In genomic region chr10:49749144-49749543, GRCh38 we compare ENCODE assay signal across 15 cellular contexts. TPM values are rescaled to one million over a fixed set of nuclear protein-coding genes. Genes with fewer than 3 reads are reported as not detected.
DNase-seq lines count a peak whose midpoint lies in the region; ATAC-seq, FAIRE-seq and TF ChIP-seq lines count a peak whose summit lies in the region.
"Had no signal": no experiment of that assay in that cellular context is flagged by ENCODE, and none has a peak within 500 bp of the region (broad histone marks: within the 10 kb centered on the region; RNA-seq: fewer than 3 reads in every experiment).

No MANE protein-coding gene starts in this region.

- TF ChIP-seq EP300 in HepG2 (IDR thresholded peaks at IDR 0.05; ENCODE audit: low read depth in 2 of 2, low read length in 2 of 2) (no peak), HepG2 (CRISPR knock-in tag; IDR thresholded peaks at IDR 0.05; ENCODE audit: borderline replicate concordance) (no peak)

- H3K27me3 ChIP-seq in HepG2 (ENCODE audit: control insufficient read depth in 1 of 2, insufficient read depth in 2 of 2, low read length in 2 of 2) = no peaks in the 10 kb centered on the region
- H3K27me3 ChIP-seq: BLaER1 treated with 17β-estradiol and CSF1 and Interleukin-3, amounts not matched to agents 10 nM and 100 nM had no signal

- BruUV-seq in HepG2 (replicated peaks; lab: Mats Ljungman, UMichigan) (no TSS peak), MCF 10A (replicated peaks; lab: Mats Ljungman, UMichigan) (no TSS peak)

- no peaks in the 10 kb centered on the region for H4K20me1 ChIP-seq in HepG2 (ENCODE audit: insufficient read depth, low read length)

- intact Hi-C loops in HepG2 (cut with micrococcal nuclease; ENCODE audit: unreplicated experiment) = no loop called here
- intact Hi-C loops in MCF 10A (cut with micrococcal nuclease) = no loop called here

- no peak overlapping the region for H3K4me3 Mint-ChIP-seq in activated CD8-positive, alpha-beta memory T cell treated with anti-CD3 and anti-CD28 coated beads, Interleukin-2, amount 10 ng/mL, durations not matched to agents 7 days and 5 days
- H3K4me3 Mint-ChIP-seq in central memory CD8-positive, alpha-beta T cell = no peak overlapping the region
- H3K4me3 Mint-ChIP-seq in MCF 10A (ENCODE audit: unreplicated experiment) = no peak overlapping the region

- DNase-seq in activated CD8-positive, alpha-beta memory T cell treated with anti-CD3 and anti-CD28 coated beads, Interleukin-2, amount 10 ng/mL, durations not matched to agents 7 days and 5 days = peak; percentile 25
- DNase-seq in activated CD8-positive, alpha-beta memory T cell treated with anti-CD3 and anti-CD28 coated beads, Interleukin-2, amount 50 U/mL, for 4 hours = no peak
- no peak for DNase-seq in central memory CD8-positive, alpha-beta T cell (ENCODE audit: low spot score in 2 of 2)
- DNase-seq in HepG2 (ENCODE audit: low spot score) (no peak), NCI-H82 treated with DMSO at 0.1 percent for 48 hours (lab: John Stamatoyannopoulos, UW; ENCODE audit: unreplicated experiment) (no peak), MCF 10A (ENCODE audit: unreplicated experiment) (no peak)
- DNase-seq in activated naive CD4-positive, alpha-beta T cell (lab: John Stamatoyannopoulos, UW) = no peak
- DNase-seq: ACHN; CD4-positive, CD25-positive, alpha-beta regulatory T cell; DMS53; GOT3 had no signal

- POLR2A ChIA-PET in HepG2 (lab: Yijun Ruan, JAX) = no interaction called here
- POLR2A ChIA-PET in MCF 10A (lab: Yijun Ruan, JAX) = no interaction called here

- in situ Hi-C loops in HepG2 (cut with HindIII; ENCODE audit: extremely low pct_ligation_motif_present, low pct_unique_long_range_greater_than_20kb) = no loop called here

- TF ChIP-seq POLR2A in HepG2 (IDR thresholded peaks at IDR 0.05; ENCODE audit: insufficient read depth in 1 of 2, low read depth in 2 of 2, low read length in 2 of 2) = no peak

- H3K27ac ChIP-seq in HepG2 (ENCODE audit: extremely low read length, insufficient read depth, low read length) = no peak overlapping the region
- H3K27ac ChIP-seq: BLaER1 treated with 17β-estradiol and CSF1 and Interleukin-3, amounts not matched to agents 10 nM and 100 nM had no signal

- no peaks in the 10 kb centered on the region for H3K27me3 Mint-ChIP-seq in activated CD8-positive, alpha-beta memory T cell treated with anti-CD3 and anti-CD28 coated beads, Interleukin-2, amount 10 ng/mL, durations not matched to agents 7 days and 5 days
- H3K27me3 Mint-ChIP-seq in central memory CD8-positive, alpha-beta T cell = peaks cover 27% of the 10 kb centered on the region
- peaks cover under 1% of the 10 kb centered on the region for H3K27me3 Mint-ChIP-seq in MCF 10A (ENCODE audit: insufficient read depth, unreplicated experiment)
- H3K27me3 Mint-ChIP-seq: CD4-positive, CD25-positive, alpha-beta regulatory T cell had no signal

- H3K79me2 ChIP-seq in HepG2 (ENCODE audit: insufficient read depth, low read length) = no peaks in the 10 kb centered on the region

- TF ChIP-seq CTCF in HepG2 (CRISPR knock-in tag; IDR thresholded peaks at IDR 0.05) (no peak), MCF 10A (IDR thresholded peaks at IDR 0.05; ENCODE audit: unreplicated experiment) (no peak)

- no peaks in the 10 kb centered on the region for H3K9me3 Mint-ChIP-seq in activated CD8-positive, alpha-beta memory T cell treated with anti-CD3 and anti-CD28 coated beads, Interleukin-2, amount 10 ng/mL, durations not matched to agents 7 days and 5 days (ENCODE audit: low read depth)
- no peaks in the 10 kb centered on the region for H3K9me3 Mint-ChIP-seq in central memory CD8-positive, alpha-beta T cell
- H3K9me3 Mint-ChIP-seq in MCF 10A (ENCODE audit: unreplicated experiment) = no peaks in the 10 kb centered on the region

- H3K4me1 Mint-ChIP-seq in activated CD8-positive, alpha-beta memory T cell treated with anti-CD3 and anti-CD28 coated beads, Interleukin-2, amount 10 ng/mL, durations not matched to agents 7 days and 5 days = no peaks in the 10 kb centered on the region
- no peaks in the 10 kb centered on the region for H3K4me1 Mint-ChIP-seq in central memory CD8-positive, alpha-beta T cell
- H3K4me1 Mint-ChIP-seq in MCF 10A (ENCODE audit: insufficient read depth, unreplicated experiment) = no peaks in the 10 kb centered on the region
- H3K4me1 Mint-ChIP-seq: CD4-positive, CD25-positive, alpha-beta regulatory T cell had no signal

- H3K4me2 ChIP-seq in HepG2 (ENCODE audit: low read depth, low read length) = no peak overlapping the region
- H3K4me2 ChIP-seq: BLaER1 treated with 17β-estradiol and CSF1 and Interleukin-3, amounts not matched to agents 10 nM and 100 nM had no signal

- H3K36me3 Mint-ChIP-seq in activated CD8-positive, alpha-beta memory T cell treated with anti-CD3 and anti-CD28 coated beads, Interleukin-2, amount 10 ng/mL, durations not matched to agents 7 days and 5 days = no peaks in the 10 kb centered on the region
- peaks cover 5% of the 10 kb centered on the region for H3K36me3 Mint-ChIP-seq in central memory CD8-positive, alpha-beta T cell (ENCODE audit: insufficient read depth)
- H3K36me3 Mint-ChIP-seq in MCF 10A (ENCODE audit: insufficient read depth, unreplicated experiment) = no peaks in the 10 kb centered on the region
- H3K36me3 Mint-ChIP-seq: CD4-positive, CD25-positive, alpha-beta regulatory T cell had no signal

- H3K4me3 ChIP-seq in HepG2 (replicated peaks in 1 of 3; ENCODE audit: insufficient read depth in 1 of 3, low read depth in 2 of 3, low read length in 3 of 3) = no peak overlapping the region
- H3K4me3 ChIP-seq: BLaER1 treated with 17β-estradiol and CSF1 and Interleukin-3, amounts not matched to agents 10 nM and 100 nM; HAP-1 had no signal

- no peak overlapping the region for H3K9ac ChIP-seq in HepG2 (ENCODE audit: insufficient read depth, low read depth, low read length)
- H3K9ac ChIP-seq: BLaER1 treated with 17β-estradiol and CSF1 and Interleukin-3, amounts not matched to agents 10 nM and 100 nM had no signal

- ATAC-seq in activated CD8-positive, alpha-beta memory T cell treated with anti-CD3 and anti-CD28 coated beads, Interleukin-2, amount 10 ng/mL, durations not matched to agents 7 days and 5 days = no peak
- no peak for ATAC-seq in central memory CD8-positive, alpha-beta T cell (replicated peaks; ENCODE audit: extremely low read depth, poor library complexity, severe bottlenecking)
- peak; percentile 52 for ATAC-seq in HepG2

- FAIRE-seq in HepG2 (lab: Jason Lieb, UNC) = peak; percentile 4
- FAIRE-seq: GM12891, GM19239 had no signal

- H3K36me3 ChIP-seq in HepG2 (replicated peaks in 1 of 2; ENCODE audit: control insufficient read depth in 1 of 2, insufficient read depth in 2 of 2, low read length in 2 of 2) = no peaks in the 10 kb centered on the region
- H3K36me3 ChIP-seq: BLaER1 treated with 17β-estradiol and CSF1 and Interleukin-3, amounts not matched to agents 10 nM and 100 nM had no signal

- no peaks in the 10 kb centered on the region for H3K9me3 ChIP-seq in HepG2 (ENCODE audit: low read length)
- H3K9me3 ChIP-seq: BLaER1 treated with 17β-estradiol and CSF1 and Interleukin-3, amounts not matched to agents 10 nM and 100 nM; HAP-1 had no signal

- TF ChIP-seq RAD21 in HepG2 (CRISPR knock-in tag; IDR thresholded peaks at IDR 0.05) = no peak

- peaks cover 9% of the 10 kb centered on the region; the same call in 1 of the 2 replicates for H3K4me1 ChIP-seq in HepG2 (ENCODE audit: insufficient read depth, low read length)
- H3K4me1 ChIP-seq: HAP-1 had no signal

- no peak overlapping the region for H2AFZ ChIP-seq in HepG2 (ENCODE audit: low read length)

- no peak overlapping the region for H3K27ac Mint-ChIP-seq in activated CD8-positive, alpha-beta memory T cell treated with anti-CD3 and anti-CD28 coated beads, Interleukin-2, amount 10 ng/mL, durations not matched to agents 7 days and 5 days
- H3K27ac Mint-ChIP-seq in central memory CD8-positive, alpha-beta T cell (ENCODE audit: low read depth) = peak overlapping the region; percentile 32
- H3K27ac Mint-ChIP-seq in MCF 10A (ENCODE audit: low read depth, unreplicated experiment) = no peak overlapping the region
- H3K27ac Mint-ChIP-seq: CD4-positive, CD25-positive, alpha-beta regulatory T cell had no signal

- WGBS in HepG2 (ENCODE audit: low lambda C conversion rate) = 29% methylated on average over 2 of the region's 2 CpGs

- CTCF ChIA-PET in activated CD8-positive, alpha-beta memory T cell treated with anti-CD3 and anti-CD28 coated beads, Interleukin-2, amount 10 ng/mL, durations not matched to agents 7 days and 5 days (lab: Charles Lee) = no interaction called here
- CTCF ChIA-PET in HepG2 (lab: Yijun Ruan, JAX; ENCODE audit: low intra/inter-chr PET ratio, low total read pairs) = no interaction called here
- CTCF ChIA-PET in MCF 10A (lab: Yijun Ruan, JAX) = no interaction called here

TF ChIP-seq in HepG2, 621 proteins besides CTCF, POLR2A, EP300 and RAD21:
- TF ChIP-seq HNF4A (CRISPR knock-in tag; IDR thresholded peaks at IDR 0.05) (peak; percentile 57; the same call in 1 of the 2 replicates), ZBTB8A (CRISPR knock-in tag; IDR thresholded peaks at IDR 0.05; ENCODE audit: borderline replicate concordance, low read depth) (no peak)

RNA-seq across cellular contexts. Expression of gene OGDHL, which starts 13.0 kb away (rescaled TPM):
- under 1 TPM; 0.09 to 0.35 TPM for total RNA-seq in activated CD8-positive, alpha-beta memory T cell treated with anti-CD3 and anti-CD28 coated beads, Interleukin-2, amount 10 ng/mL, durations not matched to agents 7 days and 5 days
- total RNA-seq in HepG2 (2016; rRNA removed; fragmentation: Illumina TruSeq; extraction: Trizol) (1.6 and 3.0 TPM in 2 replicates), MCF 10A (2022) (0.22 and 0.28 TPM in 2 replicates)
- total RNA-seq in HepG2 (2016; cell fraction: cytosol; rRNA removed; fragmentation: Illumina TruSeq; extraction: Trizol; ENCODE audit: low read depth) = 0.88 and 0.91 TPM in 2 replicates
- total RNA-seq in HepG2 (2016; cell fraction: insoluble cytoplasmic fraction; rRNA removed; fragmentation: Illumina TruSeq; extraction: Trizol) = 1.5 and 3.5 TPM in 2 replicates
- 1.1 TPM in 2 replicates for total RNA-seq in HepG2 (2016; cell fraction: membrane; rRNA removed; fragmentation: Illumina TruSeq; extraction: Trizol)
- total RNA-seq in HepG2 (2016; cell fraction: nucleus; rRNA removed; fragmentation: Illumina TruSeq; extraction: Trizol) = 5.1 and 6.2 TPM in 2 replicates
- polyA plus RNA-seq in HepG2 (2011; rRNA removed) = 9.8 and 11.2 TPM in 2 replicates
- 4.3 and 6.1 TPM in 2 replicates for polyA plus RNA-seq in HepG2 (2011; cell fraction: cytosol; rRNA removed)
- polyA plus RNA-seq in HepG2 (2011; cell fraction: nucleus; rRNA removed) = 51.8 and 65.3 TPM in 2 replicates
- polyA plus RNA-seq in HepG2 (2012) = 3.8 and 4.0 TPM in 2 replicates
- polyA plus RNA-seq in HepG2 (2016; cell fraction: cytosol; fragmentation: Illumina TruSeq; extraction: Trizol; ENCODE audit: low read depth) = 0.20 and 0.34 TPM in 2 replicates
- polyA plus RNA-seq in HepG2 (2016; cell fraction: insoluble cytoplasmic fraction; fragmentation: Illumina TruSeq; extraction: Trizol; ENCODE audit: low read depth) = 1.3 and 1.5 TPM in 2 replicates
- 0.53 and 0.68 TPM in 2 replicates for polyA plus RNA-seq in HepG2 (2016; cell fraction: membrane; fragmentation: Illumina TruSeq; extraction: Trizol; ENCODE audit: low read depth)
- 13.3 and 17.6 TPM in 2 replicates for polyA plus RNA-seq in HepG2 (2016; cell fraction: nucleus; fragmentation: Illumina TruSeq; extraction: Trizol; ENCODE audit: insufficient read depth, low read depth)
- 0.77 and 17.2 TPM in 2 replicates for polyA minus RNA-seq in HepG2 (2011; rRNA and poly(A)+ RNA removed; ENCODE audit: low replicate concordance)
- polyA minus RNA-seq in HepG2 (2011; cell fraction: cytosol; rRNA and poly(A)+ RNA removed) = 2.6 and 4.6 TPM in 2 replicates
- polyA minus RNA-seq in HepG2 (2011; cell fraction: nucleus; rRNA and poly(A)+ RNA removed) = 10.9 and 12.4 TPM in 2 replicates
- total RNA-seq: CD4-positive, CD25-positive, alpha-beta regulatory T cell had no signal
- polyA plus RNA-seq: CD4-positive, CD25-positive, alpha-beta regulatory T cell had no signal
